Comparison of ENCODE assay signal across 2 cellular contexts in genomic region chr19:48444933-48445194, GRCh38.
TF ChIP-seq lines count a peak whose summit lies in the region.

No MANE protein-coding gene starts in this region.

TF ChIP-seq in HEK293, 187 proteins besides CTCF, POLR2A, EP300 and RAD21:
- TF ChIP-seq ZNF10 (tag by site-specific recombination; IDR thresholded peaks at IDR 0.05) (no peak), PRDM10 (tag by site-specific recombination; IDR thresholded peaks at IDR 0.05) (peak; percentile 26; the same call in 1 of the 2 replicates), ZNF544 (tag by site-specific recombination; IDR thresholded peaks at IDR 0.05) (no peak), ZNF768 (tag by site-specific recombination; IDR thresholded peaks at IDR 0.05) (peak; percentile 14; the same call in 1 of the 2 replicates)
TF ChIP-seq in HEK293: peak in this region for 2.

TF ChIP-seq in GM12878, 131 proteins besides CTCF, POLR2A, EP300 and RAD21:
- no peak for TF ChIP-seq HDGF (IDR thresholded peaks at IDR 0.05)
- TF ChIP-seq NR2C2 (IDR thresholded peaks at IDR 0.05; ENCODE audit: borderline replicate concordance, control insufficient read depth, insufficient read length, low read depth): no peak
- TF ChIP-seq JUND (IDR thresholded peaks at IDR 0.05; ENCODE audit: low read depth, low read length): no peak
- no peak for TF ChIP-seq POU2F2 (IDR thresholded peaks at IDR 0.05; ENCODE audit: borderline replicate concordance, low read depth, low read length)
- no peak for TF ChIP-seq CHD1 (IDR thresholded peaks at IDR 0.05; ENCODE audit: low read depth, low read length)
- no peak for TF ChIP-seq ZBTB40 (IDR thresholded peaks at IDR 0.05; ENCODE audit: borderline replicate concordance)
- no peak for TF ChIP-seq E2F8 (IDR thresholded peaks at IDR 0.05; ENCODE audit: low read depth, partially characterized antibody)
- no peak for TF ChIP-seq SMAD5 (IDR thresholded peaks at IDR 0.05; ENCODE audit: low read depth)
